Comparison of ENCODE assay signal across 13 cellular contexts in the genomic region with DNA sequence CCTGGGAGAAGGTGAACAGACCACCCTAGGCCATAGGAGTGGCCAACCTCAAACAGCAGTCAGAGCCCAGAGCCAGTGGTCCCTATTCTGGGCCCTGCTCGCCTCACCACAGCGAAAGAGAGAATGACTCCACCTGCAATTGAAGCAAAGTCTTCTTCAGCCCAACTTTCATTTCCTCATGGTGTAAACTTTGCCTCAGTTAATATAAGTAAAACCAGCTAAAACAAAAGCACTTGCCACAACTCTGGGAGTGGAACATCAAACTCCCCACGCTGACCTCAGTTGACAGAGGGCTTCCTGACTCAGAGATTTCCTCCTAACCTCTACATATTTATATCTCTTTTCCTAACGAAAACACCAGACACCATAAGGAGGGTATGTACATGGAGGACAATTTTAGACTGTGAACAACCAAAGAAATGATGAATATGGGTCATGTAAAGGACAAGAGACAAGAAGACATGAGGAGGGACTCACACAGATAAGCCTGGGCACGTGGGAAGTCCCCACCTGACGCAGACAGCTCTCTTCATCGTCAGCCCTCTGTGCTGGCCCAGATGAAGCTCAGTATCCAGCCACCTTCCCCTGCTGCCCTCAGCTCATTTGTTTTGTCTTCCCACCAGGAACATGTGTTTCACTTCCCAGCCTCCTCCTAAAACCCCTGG.
DNase-seq lines count a peak whose midpoint lies in the region; ATAC-seq, FAIRE-seq and TF ChIP-seq lines count a peak whose summit lies in the region.
"Had no signal": no experiment of that assay in that cellular context is flagged by ENCODE, and none has a peak within 500 bp of the region (broad histone marks: within the 10 kb centered on the region; RNA-seq: fewer than 3 reads in every experiment).

No MANE protein-coding gene starts in this region.

- peaks cover 11% of the 10 kb centered on the region for H3K4me1 Mint-ChIP-seq in Caco-2 (ENCODE audit: low read depth, unreplicated experiment)

- 0 out of 2 replicates have a peak, but pooled peaks cover 5% of the 10 kb centered on the region for H3K4me1 ChIP-seq in Caco-2

- POLR2A ChIA-PET in GM10248 (lab: Yijun Ruan, JAX) (no interaction called here), Caco-2 (lab: Charles Lee) (no interaction called here)

- H3K27ac Mint-ChIP-seq in Caco-2 (ENCODE audit: unreplicated experiment), result no peak overlapping the region

- no peak for TF ChIP-seq CTCF in GM10248 (IDR thresholded peaks at IDR 0.05; ENCODE audit: control extremely low read depth, extremely low read depth, low read depth, missing control alignments)
- no peak for TF ChIP-seq CTCF in Caco-2 (IDR thresholded peaks at IDR 0.05; ENCODE audit: insufficient read depth in 1 of 2, low read depth in 1 of 2, low read length in 1 of 2, severe bottlenecking in 1 of 2, unreplicated experiment in 1 of 2)

- DNase-seq in GM10248 (ENCODE audit: extremely low spot score) (peak; percentile 29), GM19239 (ENCODE audit: insufficient read length, low spot score) (no peak), D341Med (ENCODE audit: low spot score) (no peak), SKM-1 treated with dmso at 0.1 percent for 144 hours (lab: John Stamatoyannopoulos, UW; ENCODE audit: unreplicated experiment) (no peak), anterior cingulate cortex (lab: John Stamatoyannopoulos, UW) (no peak), Caco-2 (no peak)
- DNase-seq: activated CD4-positive, CD25-positive, alpha-beta regulatory T cell; activated T-cell treated with anti-CD3 and anti-CD28 coated beads, Interleukin-2, amount 50 U/mL, for 48 hours; NCI-H226; SIG-M5 had no signal

- no peaks in the 10 kb centered on the region for H3K36me3 Mint-ChIP-seq in Caco-2 (ENCODE audit: insufficient read depth, unreplicated experiment)

- intact Hi-C loops in Caco-2 (cut with micrococcal nuclease; ENCODE audit: unreplicated experiment), result no loop called here

- no peaks in the 10 kb centered on the region for H3K9me3 ChIP-seq in Caco-2

- no peaks in the 10 kb centered on the region for H3K27me3 ChIP-seq in Caco-2 (replicated peaks; ENCODE audit: control insufficient read depth, insufficient read depth, low read length)
- H3K27me3 ChIP-seq: cardiac muscle cell had no signal

- no peak overlapping the region for H3K4me3 ChIP-seq in Caco-2 (ENCODE audit: low read depth, low read length)
- H3K4me3 ChIP-seq: cardiac muscle cell had no signal

- H3K4me3 Mint-ChIP-seq in Caco-2 (ENCODE audit: unreplicated experiment), result no peak overlapping the region

- H3K27me3 Mint-ChIP-seq in Caco-2 (ENCODE audit: insufficient read depth, unreplicated experiment), result no peaks in the 10 kb centered on the region

- CTCF ChIA-PET in GM10248 (lab: Yijun Ruan, JAX) (interaction anchor here (0.9 to 2.3 kb wide), 4 partner anchors 9 to 220 kb away, joined by 3 to 4 read pairs (median 4); no protein-coding TSS in a partner anchor), Caco-2 (lab: Charles Lee) (no interaction called here)

- H3K36me3 ChIP-seq in Caco-2 (ENCODE audit: control insufficient read depth, insufficient read depth, low read length), result no peaks in the 10 kb centered on the region
- H3K36me3 ChIP-seq: cardiac muscle cell had no signal

- no peaks in the 10 kb centered on the region for H3K9me3 Mint-ChIP-seq in Caco-2 (ENCODE audit: unreplicated experiment)

- ATAC-seq in HG02610 (IDR thresholded peaks at IDR 0.05; ENCODE audit: unreplicated experiment), result peak; percentile 63
- ATAC-seq in HG03460 (IDR thresholded peaks at IDR 0.05; ENCODE audit: unreplicated experiment), result peak; percentile 53

- no TSS peak for BruUV-seq in Caco-2 (replicated peaks; lab: Mats Ljungman, UMichigan)

- FAIRE-seq in GM19239 (lab: Jason Lieb, UNC), result peak; percentile 71
